In the genomic region with DNA sequence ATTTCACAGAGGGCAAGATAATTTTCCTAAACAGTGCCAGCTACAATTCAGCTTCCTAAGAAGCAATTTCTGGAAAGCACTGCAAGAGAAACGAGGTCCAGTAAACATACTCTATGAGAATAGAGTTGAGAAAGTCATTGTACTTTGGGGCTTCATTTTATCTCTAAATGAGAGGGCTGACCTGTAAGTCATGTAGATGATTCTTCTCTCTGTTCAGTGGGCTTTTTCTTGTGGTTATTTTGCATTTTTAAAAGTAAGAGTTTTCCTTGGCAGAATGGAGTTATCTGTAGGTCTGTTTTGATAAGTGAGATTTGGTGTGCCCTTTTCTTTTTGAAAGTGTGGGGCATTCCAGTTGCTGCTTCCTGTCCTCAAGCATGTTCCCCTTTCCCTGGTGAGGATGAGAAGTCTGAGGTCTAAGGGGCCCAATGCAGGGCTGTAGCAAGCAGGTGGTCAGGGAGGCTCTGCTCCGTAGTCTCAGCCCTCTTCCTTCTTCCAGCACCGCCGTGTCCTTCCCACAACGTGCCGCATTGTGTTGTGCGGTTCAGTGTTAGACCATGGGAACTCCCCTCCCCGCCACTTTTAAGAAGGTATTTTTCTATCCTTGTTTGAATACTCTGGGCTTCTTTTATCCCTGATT, we compare ENCODE assay signal across 11 cellular contexts.
A peak's percentile ranks its signal among the peaks of the same experiment; 100 is the strongest.
DNase-seq lines count a peak whose midpoint lies in the region; ATAC-seq and TF ChIP-seq lines count a peak whose summit lies in the region.
"Had no signal": no experiment of that assay in that cellular context is flagged by ENCODE, and none has a peak within 500 bp of the region (broad histone marks: within the 10 kb centered on the region; RNA-seq: fewer than 3 reads in every experiment).

No MANE protein-coding gene starts in this region.

- no peak for TF ChIP-seq CTCF in HL-60 (IDR thresholded peaks at IDR 0.05; ENCODE audit: insufficient read depth, low read length)
- TF ChIP-seq CTCF in brain (conservative IDR thresholded peaks at IDR 0.05): no peak
- no peak for TF ChIP-seq CTCF in foreskin keratinocyte (conservative IDR thresholded peaks at IDR 0.05)

- no peak overlapping the region for H3K4me3 Mint-ChIP-seq in activated T-cell treated with anti-CD3 and anti-CD28 coated beads, Interleukin-2, amount 50 U/mL, for 24 hours
- H3K4me3 Mint-ChIP-seq in brain: peak overlapping the region in 1 of 5 experiments; percentile 69
- H3K4me3 Mint-ChIP-seq in stimulated activated memory B cell treated with anti-CD40 and anti-IgM and Interleukin-4, amounts not matched to agents 10 μg/mL and 1 μg/mL and 100 μg/mL, for 72 hours: peak overlapping the region; percentile 8

- H3K27ac ChIP-seq in HL-60 (replicated peaks) (peak overlapping the region; percentile 58), foreskin keratinocyte (no peak overlapping the region)
- H3K27ac ChIP-seq: pancreas had no signal

- H3K4me1 Mint-ChIP-seq in activated T-cell treated with anti-CD3 and anti-CD28 coated beads, Interleukin-2, amount 50 U/mL, for 24 hours (ENCODE audit: low read depth): peaks cover 77% of the 10 kb centered on the region
- peaks cover 73% of the 10 kb centered on the region for H3K4me1 Mint-ChIP-seq in brain
- peaks cover 76% of the 10 kb centered on the region for H3K4me1 Mint-ChIP-seq in stimulated activated memory B cell treated with anti-CD40 and anti-IgM and Interleukin-4, amounts not matched to agents 10 μg/mL and 1 μg/mL and 100 μg/mL, for 72 hours

- H3K9me3 Mint-ChIP-seq in activated T-cell treated with anti-CD3 and anti-CD28 coated beads, Interleukin-2, amount 50 U/mL, for 24 hours: no peaks in the 10 kb centered on the region
- H3K9me3 Mint-ChIP-seq in brain: peaks cover 0 to 17% (median 3%) of the 10 kb centered on the region in 5 experiments
- no peaks in the 10 kb centered on the region for H3K9me3 Mint-ChIP-seq in stimulated activated memory B cell treated with anti-CD40 and anti-IgM and Interleukin-4, amounts not matched to agents 10 μg/mL and 1 μg/mL and 100 μg/mL, for 72 hours

- no peak for DNase-seq in activated T-cell treated with anti-CD3 and anti-CD28 coated beads, Interleukin-2, amount 50 U/mL, for 24 hours
- no peak for DNase-seq in activated T-cell treated with anti-CD3 and anti-CD28 coated beads, Interleukin-2, amount 50 U/mL, for 1 hour
- peak; percentile 57 to 87 for DNase-seq in HL-60 (ENCODE audit: low read depth in 1 of 2, low spot score in 1 of 2)
- no peak for DNase-seq in foreskin keratinocyte
- DNase-seq: NCI-H2107; pancreas; stimulated activated CD4-positive, alpha-beta T cell treated with anti-CD3 and anti-CD28 coated beads, Interleukin-1b, Interleukin-23, amount 100 ng/mL, for 48 hours had no signal

- H3K4me3 ChIP-seq in HL-60 (replicated peaks; ENCODE audit: insufficient read depth, low read length): no peak overlapping the region
- H3K4me3 ChIP-seq: pancreas had no signal

- H3K27ac Mint-ChIP-seq in activated T-cell treated with anti-CD3 and anti-CD28 coated beads, Interleukin-2, amount 50 U/mL, for 24 hours: peak overlapping the region; percentile 23
- H3K27ac Mint-ChIP-seq in brain: peak overlapping the region in 4 of 5 experiments; percentile 31 to 88 (median 79)
- H3K27ac Mint-ChIP-seq in stimulated activated memory B cell treated with anti-CD40 and anti-IgM and Interleukin-4, amounts not matched to agents 10 μg/mL and 1 μg/mL and 100 μg/mL, for 72 hours: peak overlapping the region; percentile 70

- no peaks in the 10 kb centered on the region for H3K27me3 ChIP-seq in HL-60 (ENCODE audit: insufficient read depth, poor library complexity, severe bottlenecking)
- H3K27me3 ChIP-seq in foreskin keratinocyte: no peaks in the 10 kb centered on the region
- H3K27me3 ChIP-seq: pancreas had no signal

- peak; percentile 57 for ATAC-seq in stimulated activated memory B cell treated with anti-CD40 and anti-IgM and Interleukin-4, amounts not matched to agents 10 μg/mL and 1 μg/mL and 100 μg/mL, for 72 hours
- ATAC-seq in SK-N-SH treated with all-trans-retinoic acid at 6 μM for 48 hours: no peak
- ATAC-seq in GM21576 (IDR thresholded peaks at IDR 0.05; ENCODE audit: unreplicated experiment): no peak
- ATAC-seq in foreskin keratinocyte: no peak

- H3K27me3 Mint-ChIP-seq in activated T-cell treated with anti-CD3 and anti-CD28 coated beads, Interleukin-2, amount 50 U/mL, for 24 hours: no peaks in the 10 kb centered on the region
- no peaks in the 10 kb centered on the region for H3K27me3 Mint-ChIP-seq in brain
- H3K27me3 Mint-ChIP-seq in stimulated activated memory B cell treated with anti-CD40 and anti-IgM and Interleukin-4, amounts not matched to agents 10 μg/mL and 1 μg/mL and 100 μg/mL, for 72 hours: no peaks in the 10 kb centered on the region

- H3K4me1 ChIP-seq in foreskin keratinocyte: no peaks in the 10 kb centered on the region

- peaks cover 62% of the 10 kb centered on the region for H3K36me3 Mint-ChIP-seq in activated T-cell treated with anti-CD3 and anti-CD28 coated beads, Interleukin-2, amount 50 U/mL, for 24 hours (ENCODE audit: low read depth)
- peaks cover 52% of the 10 kb centered on the region for H3K36me3 Mint-ChIP-seq in brain
- peaks cover 51% of the 10 kb centered on the region for H3K36me3 Mint-ChIP-seq in stimulated activated memory B cell treated with anti-CD40 and anti-IgM and Interleukin-4, amounts not matched to agents 10 μg/mL and 1 μg/mL and 100 μg/mL, for 72 hours

TF ChIP-seq in SK-N-SH treated with all-trans-retinoic acid at 6 μM for 48 hours, 23 proteins besides CTCF, POLR2A, EP300 and RAD21:
- TF ChIP-seq, protein P1, sequence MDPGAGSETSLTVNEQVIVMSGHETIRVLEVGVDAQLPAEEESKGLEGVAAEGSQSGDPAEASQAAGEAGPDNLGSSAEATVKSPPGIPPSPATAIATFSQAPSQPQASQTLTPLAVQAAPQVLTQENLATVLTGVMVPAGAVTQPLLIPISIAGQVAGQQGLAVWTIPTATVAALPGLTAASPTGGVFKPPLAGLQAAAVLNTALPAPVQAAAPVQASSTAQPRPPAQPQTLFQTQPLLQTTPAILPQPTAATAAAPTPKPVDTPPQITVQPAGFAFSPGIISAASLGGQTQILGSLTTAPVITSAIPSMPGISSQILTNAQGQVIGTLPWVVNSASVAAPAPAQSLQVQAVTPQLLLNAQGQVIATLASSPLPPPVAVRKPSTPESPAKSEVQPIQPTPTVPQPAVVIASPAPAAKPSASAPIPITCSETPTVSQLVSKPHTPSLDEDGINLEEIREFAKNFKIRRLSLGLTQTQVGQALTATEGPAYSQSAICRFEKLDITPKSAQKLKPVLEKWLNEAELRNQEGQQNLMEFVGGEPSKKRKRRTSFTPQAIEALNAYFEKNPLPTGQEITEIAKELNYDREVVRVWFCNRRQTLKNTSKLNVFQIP (CRISPR knock-in tag; IDR thresholded peaks at IDR 0.05; ENCODE audit: borderline replicate concordance, low read depth): no peak
- no peak for TF ChIP-seq ZC3H10 (CRISPR knock-in tag; IDR thresholded peaks at IDR 0.05)
- TF ChIP-seq SNAI2 (CRISPR knock-in tag; IDR thresholded peaks at IDR 0.05): no peak
- TF ChIP-seq OSR1 (CRISPR knock-in tag; IDR thresholded peaks at IDR 0.05): no peak
- no peak for TF ChIP-seq ZFP30 (CRISPR knock-in tag; IDR thresholded peaks at IDR 0.05)
- TF ChIP-seq CSRNP3 (CRISPR knock-in tag; IDR thresholded peaks at IDR 0.05): no peak
- TF ChIP-seq TOX (CRISPR knock-in tag; IDR thresholded peaks at IDR 0.05; ENCODE audit: borderline replicate concordance): no peak
- no peak for TF ChIP-seq ZNF70 (CRISPR knock-in tag; IDR thresholded peaks at IDR 0.05)
- TF ChIP-seq TSHZ2 (CRISPR knock-in tag; IDR thresholded peaks at IDR 0.05): no peak

Comparison
In these comparisons a context has a peak if more than half of its experiments do, and no peak if none do; other contexts are left out.
1. DNase-seq: peak in HL-60 (2 of 2); none in activated T-cell treated with anti-CD3 and anti-CD28 coated beads, Interleukin-2, amount 50 U/mL, for 24 hours (single experiment), activated T-cell treated with anti-CD3 and anti-CD28 coated beads, Interleukin-2, amount 50 U/mL, for 1 hour (single experiment) and foreskin keratinocyte (0 of 2).
2. H3K27ac Mint-ChIP-seq: peak in every context shown above with its lines; median percentile 79 in brain; 70 in stimulated activated memory B cell treated with anti-CD40 and anti-IgM and Interleukin-4, amounts not matched to agents 10 μg/mL and 1 μg/mL and 100 μg/mL, for 72 hours; 23 in activated T-cell treated with anti-CD3 and anti-CD28 coated beads, Interleukin-2, amount 50 U/mL, for 24 hours.